Comparison of ENCODE assay signal across 9 cellular contexts in the genomic region with DNA sequence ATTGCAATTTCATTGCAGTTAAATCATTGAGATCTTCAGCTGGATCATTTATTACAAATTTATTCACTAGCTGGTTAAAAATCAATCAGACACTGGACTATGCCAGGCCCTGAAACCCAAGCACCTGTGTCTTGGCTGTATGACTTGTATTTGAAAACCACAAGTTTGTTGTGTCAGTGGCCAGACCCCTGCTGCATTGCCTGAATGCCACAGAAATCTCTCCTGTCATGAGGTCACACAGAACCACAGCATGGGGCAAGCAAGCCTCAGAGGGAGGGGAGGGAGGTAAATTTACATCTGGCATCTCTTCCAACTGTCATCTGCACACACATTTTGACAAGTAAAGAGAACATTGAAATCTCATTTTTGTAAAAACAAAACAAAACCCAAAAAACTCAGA.
DNase-seq lines count a peak whose midpoint lies in the region; ATAC-seq and TF ChIP-seq lines count a peak whose summit lies in the region.
"Had no signal": no experiment of that assay in that cellular context is flagged by ENCODE, and none has a peak within 500 bp of the region (broad histone marks: within the 10 kb centered on the region; RNA-seq: fewer than 3 reads in every experiment).

No MANE protein-coding gene starts in this region.

- peak; percentile 89 for ATAC-seq in GM21717 (IDR thresholded peaks at IDR 0.05; ENCODE audit: unreplicated experiment)

- TF ChIP-seq CTCF in GM13977 (IDR thresholded peaks at IDR 0.05; ENCODE audit: extremely low read depth, insufficient read depth, missing control alignments) (no peak), fibroblast of the aortic adventitia (IDR thresholded peaks at IDR 0.05; ENCODE audit: insufficient read depth, low read length) (no peak), adrenal gland (IDR thresholded peaks at IDR 0.05) (no peak), glutamatergic neuron (IDR thresholded peaks at IDR 0.05; ENCODE audit: partially characterized antibody, unreplicated experiment) (no peak)

- in situ Hi-C loops in GM13977 (cut with MboI; ENCODE audit: low pct_unique_long_range_greater_than_20kb, low sequenced_read_pairs, unreplicated experiment), result no loop called here

- H3K27ac ChIP-seq in adrenal gland, result no peak overlapping the region
- H3K27ac ChIP-seq: thoracic aorta had no signal

- no peaks in the 10 kb centered on the region for H3K9me3 Mint-ChIP-seq in glutamatergic neuron (ENCODE audit: unreplicated experiment)

- no peak overlapping the region for H3K27ac Mint-ChIP-seq in glutamatergic neuron (ENCODE audit: unreplicated experiment)

- H3K4me3 Mint-ChIP-seq in glutamatergic neuron (ENCODE audit: unreplicated experiment), result no peak overlapping the region

- no peaks in the 10 kb centered on the region for H3K4me1 Mint-ChIP-seq in glutamatergic neuron (ENCODE audit: low read depth, unreplicated experiment)

- no peaks in the 10 kb centered on the region for H3K27me3 Mint-ChIP-seq in glutamatergic neuron (ENCODE audit: unreplicated experiment)

- no peaks in the 10 kb centered on the region for H3K36me3 ChIP-seq in adrenal gland (replicated peaks in 1 of 2)
- H3K36me3 ChIP-seq: thoracic aorta had no signal

- DNase-seq in GM13977 (ENCODE audit: low spot score), result peak; percentile 13
- peak; percentile 64 for DNase-seq in HK-2 (ENCODE audit: unreplicated experiment)
- DNase-seq in fibroblast of the aortic adventitia (ENCODE audit: low read depth), result peak; percentile 27
- no peak for DNase-seq in adrenal gland
- DNase-seq in medulla oblongata (ENCODE audit: extremely low spot score), result no peak
- no peak for DNase-seq in glutamatergic neuron
- DNase-seq in Kasumi-1 (lab: John Stamatoyannopoulos, UW), result no peak

- H3K9me3 ChIP-seq in adrenal gland (replicated peaks in 1 of 3), result no peaks in the 10 kb centered on the region
- H3K9me3 ChIP-seq: thoracic aorta had no signal

- H3K4me1 ChIP-seq in adrenal gland (replicated peaks in 1 of 2), result peaks cover 0 to 9% of the 10 kb centered on the region in 2 donors

- intact Hi-C loops in adrenal gland (cut with DNase I), result no loop called here

- H3K36me3 Mint-ChIP-seq in glutamatergic neuron (ENCODE audit: unreplicated experiment), result no peaks in the 10 kb centered on the region

- no peak overlapping the region for H3K4me3 ChIP-seq in fibroblast of the aortic adventitia (ENCODE audit: low read depth, low read length)
- H3K4me3 ChIP-seq in adrenal gland, result no peak overlapping the region
- H3K4me3 ChIP-seq: thoracic aorta had no signal

- H3K27me3 ChIP-seq in adrenal gland, result no peaks in the 10 kb centered on the region

- TF ChIP-seq POLR2A in adrenal gland (IDR thresholded peaks at IDR 0.05), result no peak

Comparison
In these comparisons a context has a peak if more than half of its experiments do, and no peak if none do; other contexts are left out.
1. DNase-seq: peak in GM13977 (single experiment), HK-2 (single experiment) and fibroblast of the aortic adventitia (single experiment); none in adrenal gland (0 of 7), medulla oblongata (single experiment), glutamatergic neuron (single experiment) and Kasumi-1 (0 of 2).